Comparison of ENCODE assay signal across 7 cellular contexts in the genomic region with DNA sequence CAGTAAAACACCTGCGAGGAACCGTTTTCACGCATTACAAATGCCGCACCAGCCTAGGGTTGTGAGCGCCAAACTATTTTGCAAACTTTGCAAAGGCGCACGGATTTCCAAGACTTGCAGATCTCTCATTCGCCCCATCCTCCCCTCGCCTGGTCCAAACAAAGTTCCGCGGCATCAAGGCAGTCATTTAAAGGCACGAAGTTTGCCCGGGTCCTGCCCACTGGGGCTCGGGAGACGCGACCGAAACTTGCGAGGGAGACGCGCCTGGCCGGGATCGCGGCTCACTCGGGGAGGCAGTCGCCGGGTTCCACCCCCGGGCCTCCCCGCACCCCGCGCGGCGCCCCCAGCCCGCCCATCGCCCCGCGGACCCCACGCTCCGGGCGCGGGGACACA. TPM values are rescaled to one million over a fixed set of nuclear protein-coding genes. Genes with fewer than 3 reads are reported as not detected.
A peak's percentile ranks its signal among the peaks of the same experiment; 100 is the strongest.
DNase-seq lines count a peak whose midpoint lies in the region; ATAC-seq and TF ChIP-seq lines count a peak whose summit lies in the region.

No MANE protein-coding gene starts in this region.

- H3K4me1 ChIP-seq in breast epithelium: peaks cover 0 to 7% of the 10 kb centered on the region in 2 donors
- H3K4me1 ChIP-seq in spleen: peaks cover 18 to 75% (median 49%) of the 10 kb centered on the region in 6 donors

- H3K36me3 ChIP-seq in SK-N-MC (ENCODE audit: insufficient read depth, low read length) (no peaks in the 10 kb centered on the region), breast epithelium (no peaks in the 10 kb centered on the region), spleen (no peaks in the 10 kb centered on the region)

- DNase-seq in SK-N-MC (ENCODE audit: low read depth, low spot score): no peak
- DNase-seq in breast epithelium (ENCODE audit: low spot score in 2 of 2): no peak
- peak; percentile 26 for DNase-seq in inferior parietal cortex (ENCODE audit: extremely low spot score)
- no peak for DNase-seq in spleen
- no peak for DNase-seq in UCSD-AML1 (lab: John Stamatoyannopoulos, UW; ENCODE audit: unreplicated experiment)

- peak overlapping the region; percentile 70 for H3K9ac ChIP-seq in SK-N-MC (ENCODE audit: insufficient read length)

- ATAC-seq in GM18505 (IDR thresholded peaks at IDR 0.05; ENCODE audit: unreplicated experiment) (peak; percentile 18), HG02884 (IDR thresholded peaks at IDR 0.05; ENCODE audit: unreplicated experiment) (peak; percentile 2)

- H3K9me3 ChIP-seq in SK-N-MC (ENCODE audit: low read depth, low read length) (no peaks in the 10 kb centered on the region), breast epithelium (no peaks in the 10 kb centered on the region), spleen (no peaks in the 10 kb centered on the region)

- intact Hi-C loops in breast epithelium (cut with DNase I; ENCODE audit: low total_unique reads) (no loop called here), spleen (cut with DNase I; ENCODE audit: low total_unique reads) (no loop called here)

- H3K27ac ChIP-seq in SK-N-MC (no peak overlapping the region), breast epithelium (peak overlapping the region; percentile 96 to 97), spleen (peak overlapping the region; percentile 85 to 97 (median 95))

- TF ChIP-seq POLR2A in GM18505 (IDR thresholded peaks at IDR 0.05; ENCODE audit: borderline replicate concordance, extremely low read depth, insufficient read depth, insufficient read length): no peak
- no peak for TF ChIP-seq POLR2A in breast epithelium (IDR thresholded peaks at IDR 0.05)
- TF ChIP-seq POLR2A in spleen (IDR thresholded peaks at IDR 0.05): no peak

- H3K4me3 ChIP-seq in SK-N-MC (peak overlapping the region; percentile 84), breast epithelium (peak overlapping the region; percentile 68 to 97 (median 96)), spleen (peak overlapping the region; percentile 77 to 96 (median 88))

- H3K27me3 ChIP-seq in breast epithelium (no peaks in the 10 kb centered on the region), spleen (replicated peaks in 1 of 7) (no peaks in the 10 kb centered on the region)

- no peak for TF ChIP-seq CTCF in breast epithelium (IDR thresholded peaks at IDR 0.05)
- no peak for TF ChIP-seq CTCF in spleen (IDR thresholded peaks at IDR 0.05 in 8 of 11, conservative IDR thresholded peaks at IDR 0.05 in 3 of 11)

- 0 to 1% (median 0%) methylated on average over 11 to 40 of the region's 40 CpGs for WGBS in spleen, 5 donors

RNA-seq across cellular contexts. Expression of gene USP6NL, which starts 0.6 kb away (rescaled TPM):
- 10 to 100 TPM; 13.8 to 28.7 (median 19.7) TPM for total RNA-seq in breast epithelium
- total RNA-seq in spleen: 10 to 100 TPM; 35.4 to 51.7 (median 43.8) TPM
- polyA plus RNA-seq in spleen: 10 to 100 TPM; 11.0 to 13.9 (median 13.6) TPM
